In the genomic region with DNA sequence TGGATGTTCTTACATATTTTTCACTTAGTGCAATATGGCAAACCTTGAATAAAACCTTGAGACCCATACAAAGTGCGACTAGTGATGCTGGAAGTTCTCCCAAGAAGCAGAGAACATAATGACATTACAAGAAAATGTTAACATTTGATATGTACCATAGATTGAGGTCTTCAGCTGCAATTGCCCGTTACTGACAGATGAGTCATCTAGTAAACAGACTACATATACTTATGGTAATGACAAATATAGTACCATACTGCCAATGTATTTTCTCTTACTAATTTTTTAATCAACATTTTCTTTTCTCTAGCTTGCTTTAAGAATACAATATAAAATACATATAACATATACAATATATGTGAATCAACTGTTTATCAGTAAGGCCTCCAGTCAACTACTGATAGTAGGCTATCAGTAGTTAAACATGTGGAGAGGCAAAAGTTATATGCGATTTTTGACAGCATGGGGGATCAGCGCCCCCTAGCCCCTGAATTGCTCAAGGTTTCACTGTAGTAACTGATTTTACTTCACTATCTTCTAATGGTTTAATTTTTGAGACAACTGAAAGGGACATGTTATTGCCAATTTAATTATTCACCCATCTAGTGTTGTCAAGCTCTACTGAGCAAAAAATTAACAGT, we compare ENCODE assay signal across 12 cellular contexts.
DNase-seq lines count a peak whose midpoint lies in the region; ATAC-seq and TF ChIP-seq lines count a peak whose summit lies in the region.
"Had no signal": no experiment of that assay in that cellular context is flagged by ENCODE, and none has a peak within 500 bp of the region (broad histone marks: within the 10 kb centered on the region; RNA-seq: fewer than 3 reads in every experiment).

No MANE protein-coding gene starts in this region.

- no peaks in the 10 kb centered on the region for H3K79me2 ChIP-seq in fibroblast of lung (ENCODE audit: control insufficient read depth, insufficient read depth, low read length)

- no peaks in the 10 kb centered on the region for H3K4me1 Mint-ChIP-seq in CD4-positive, alpha-beta memory T cell

- no peaks in the 10 kb centered on the region for H3K27me3 Mint-ChIP-seq in CD4-positive, alpha-beta memory T cell
- H3K27me3 Mint-ChIP-seq: CD4-positive, alpha-beta T cell had no signal

- H3K4me1 ChIP-seq in RWPE2 (ENCODE audit: insufficient read depth, poor library complexity, severe bottlenecking) (no peaks in the 10 kb centered on the region), fibroblast of lung (ENCODE audit: control insufficient read depth, extremely low read depth, insufficient read depth, low read length) (no peaks in the 10 kb centered on the region)
- no peaks in the 10 kb centered on the region for H3K4me1 ChIP-seq in CD4-positive, alpha-beta memory T cell (ENCODE audit: insufficient read depth, low read length)

- H3K36me3 Mint-ChIP-seq in CD4-positive, alpha-beta memory T cell = no peaks in the 10 kb centered on the region

- H4K20me1 ChIP-seq in fibroblast of lung (ENCODE audit: control insufficient read depth, extremely low read depth, insufficient read depth, low read length) = no peaks in the 10 kb centered on the region

- H3K4me3 ChIP-seq in H7 (ENCODE audit: insufficient read depth, low read depth, low read length) (no peak overlapping the region), RWPE2 (ENCODE audit: severe bottlenecking) (no peak overlapping the region), fibroblast of lung (replicated peaks in 1 of 4; ENCODE audit: control extremely low read depth in 1 of 4, insufficient read depth in 1 of 4, low read depth in 3 of 4, low read length in 4 of 4) (no peak overlapping the region)
- H3K4me3 ChIP-seq in CD4-positive, alpha-beta memory T cell (ENCODE audit: low read length in 2 of 2) = no peak overlapping the region

- peak; percentile 0 for DNase-seq in COLO668 (lab: John Stamatoyannopoulos, UW; ENCODE audit: unreplicated experiment)
- DNase-seq in H7 = peak; percentile 6
- no peak for DNase-seq in RWPE2 (ENCODE audit: low spot score)
- DNase-seq in fibroblast of lung (ENCODE audit: low read depth in 2 of 2) = peak in 1 of 2 donors; percentile 38
- no peak for DNase-seq in NCI-H2227 treated with DMSO at 0.1 percent for 48 hours (lab: John Stamatoyannopoulos, UW)
- DNase-seq in CD4-positive, alpha-beta memory T cell = no peak
- DNase-seq in anterior cingulate cortex (lab: John Stamatoyannopoulos, UW) = no peak
- DNase-seq: CD4-positive, alpha-beta T cell; NCI-H1417 treated with DMSO at 0.1 percent for 48 hours; NK-92 treated with Interleukin-12 subunit alpha and Interleukin-12 subunit beta, amount 100 ng/mL, for 24 hours had no signal

- POLR2A ChIA-PET in CD4-positive, alpha-beta memory T cell (lab: Charles Lee; ENCODE audit: partially characterized antibody) = no interaction called here

- CTCF ChIA-PET in CD4-positive, alpha-beta memory T cell (lab: Charles Lee; ENCODE audit: partially characterized antibody) = no interaction called here

- H3K9me3 Mint-ChIP-seq in CD4-positive, alpha-beta memory T cell = peaks cover 0 to 8% (median 3%) of the 10 kb centered on the region in 8 donors
- H3K9me3 Mint-ChIP-seq: CD4-positive, alpha-beta T cell; nephron had no signal

- intact Hi-C loops in CD4-positive, alpha-beta memory T cell (cut with micrococcal nuclease) = no loop called here

- no peak overlapping the region for H2AFZ ChIP-seq in fibroblast of lung (ENCODE audit: low read length)

- no peak overlapping the region for H3K4me2 ChIP-seq in fibroblast of lung (ENCODE audit: extremely low read depth, insufficient read depth, low read length)

- H3K9me3 ChIP-seq in RWPE2 (ENCODE audit: severe bottlenecking) (no peaks in the 10 kb centered on the region), fibroblast of lung (ENCODE audit: control insufficient read depth, insufficient read depth, low read depth, low read length) (no peaks in the 10 kb centered on the region)
- no peaks in the 10 kb centered on the region for H3K9me3 ChIP-seq in CD4-positive, alpha-beta memory T cell (ENCODE audit: control insufficient read depth in 1 of 2, low read length in 2 of 2)

- ATAC-seq in RWPE2 (ENCODE audit: low read depth) = no peak
- no peak for ATAC-seq in GM19324 (IDR thresholded peaks at IDR 0.05; ENCODE audit: low FRiP score, unreplicated experiment)

- no peaks in the 10 kb centered on the region for H3K36me3 ChIP-seq in H7 (replicated peaks; ENCODE audit: control insufficient read depth, insufficient read depth, low read length)
- H3K36me3 ChIP-seq in RWPE2 (ENCODE audit: low read depth) = no peaks in the 10 kb centered on the region
- H3K36me3 ChIP-seq in fibroblast of lung (ENCODE audit: control insufficient read depth, insufficient read depth, low read length) = no peaks in the 10 kb centered on the region
- no peaks in the 10 kb centered on the region for H3K36me3 ChIP-seq in CD4-positive, alpha-beta memory T cell (ENCODE audit: insufficient read depth, low read length)

- no peak overlapping the region for H3K9ac ChIP-seq in fibroblast of lung (ENCODE audit: insufficient read depth, low read length)

- H3K27me3 ChIP-seq in H7 (ENCODE audit: control insufficient read depth, insufficient read depth, low read length) (no peaks in the 10 kb centered on the region), RWPE2 (ENCODE audit: insufficient read depth, poor library complexity, severe bottlenecking) (no peaks in the 10 kb centered on the region), fibroblast of lung (ENCODE audit: control insufficient read depth, insufficient read depth, low read length) (no peaks in the 10 kb centered on the region)
- no peaks in the 10 kb centered on the region for H3K27me3 ChIP-seq in CD4-positive, alpha-beta memory T cell (ENCODE audit: insufficient read depth, low read length)

- no peak overlapping the region for H3K27ac Mint-ChIP-seq in CD4-positive, alpha-beta memory T cell
- H3K27ac Mint-ChIP-seq: CD4-positive, alpha-beta T cell; nephron had no signal

- no peak overlapping the region for H3K27ac ChIP-seq in RWPE2 (ENCODE audit: poor library complexity, severe bottlenecking)
- no peak overlapping the region for H3K27ac ChIP-seq in fibroblast of lung (ENCODE audit: insufficient read depth, low read length)
- H3K27ac ChIP-seq in CD4-positive, alpha-beta memory T cell (ENCODE audit: low read depth, low read length) = no peak overlapping the region

- TF ChIP-seq CTCF in RWPE2 (IDR thresholded peaks at IDR 0.05; ENCODE audit: poor library complexity, severe bottlenecking) (peak; percentile 29), fibroblast of lung (conservative IDR thresholded peaks at IDR 0.05 in 1 of 2, IDR thresholded peaks at IDR 0.05 in 1 of 2; ENCODE audit: low read depth in 1 of 2, low read length in 2 of 2) (peak; percentile 10 to 49)

- H3K4me3 Mint-ChIP-seq in CD4-positive, alpha-beta memory T cell = no peak overlapping the region
- H3K4me3 Mint-ChIP-seq: CD4-positive, alpha-beta T cell; nephron had no signal

Comparison
In these comparisons a context has a peak if more than half of its experiments do, and no peak if none do; other contexts are left out.
1. DNase-seq: peak in COLO668 (single experiment) and H7 (single experiment); none in RWPE2 (single experiment), NCI-H2227 treated with DMSO at 0.1 percent for 48 hours (single experiment), CD4-positive, alpha-beta memory T cell (0 of 5) and anterior cingulate cortex (0 of 58).